9 cellular contexts compared by ENCODE assay signal in genomic region chr21:45971487-45972352, GRCh38. TPM values are rescaled to one million over a fixed set of nuclear protein-coding genes. Genes with fewer than 3 reads are reported as not detected.
DNase-seq lines count a peak whose midpoint lies in the region; ATAC-seq and TF ChIP-seq lines count a peak whose summit lies in the region.
"Had no signal": no experiment of that assay in that cellular context is flagged by ENCODE, and none has a peak within 500 bp of the region (broad histone marks: within the 10 kb centered on the region; RNA-seq: fewer than 3 reads in every experiment).

No MANE protein-coding gene starts in this region.

- H3K36me3 ChIP-seq in muscle layer of colon (ENCODE audit: insufficient read depth, low read length) (no peaks in the 10 kb centered on the region), aorta (ENCODE audit: control insufficient read depth in 1 of 2, insufficient read depth in 2 of 2, low read length in 1 of 2) (no peaks in the 10 kb centered on the region)

- H3K4me3 ChIP-seq in muscle layer of colon (ENCODE audit: low read depth in 1 of 2, low read length in 2 of 2), result peak overlapping the region in 1 of 2 donors; percentile 66
- no peak overlapping the region for H3K4me3 ChIP-seq in aorta (ENCODE audit: low read length in 2 of 2)

- H3K4me1 Mint-ChIP-seq in activated T-cell treated with anti-CD3 and anti-CD28 coated beads, Interleukin-2, amount 50 U/mL, for 24 hours (ENCODE audit: low read depth), result peaks cover 25% of the 10 kb centered on the region
- H3K4me1 Mint-ChIP-seq in activated T-cell treated with anti-CD3 and anti-CD28 coated beads, Interleukin-2, amount 50 U/mL, for 72 hours (ENCODE audit: low read depth), result peaks cover 20% of the 10 kb centered on the region

- peak; percentile 23 for DNase-seq in activated T-cell treated with anti-CD3 and anti-CD28 coated beads, Interleukin-2, amount 50 U/mL, for 24 hours
- DNase-seq in activated T-cell treated with anti-CD3 and anti-CD28 coated beads, Interleukin-2, amount 50 U/mL, for 72 hours, result no peak
- peak; percentile 95 for DNase-seq in fibroblast of gingiva (ENCODE audit: low read depth)
- DNase-seq in aorta, result peak; percentile 71 to 85
- no peak for DNase-seq in NCI-H2107 treated with DMSO at 0.1 percent for 48 hours (lab: John Stamatoyannopoulos, UW; ENCODE audit: unreplicated experiment)
- no peak for DNase-seq in NCI-H1048 (lab: John Stamatoyannopoulos, UW)
- DNase-seq in omental fat pad (ENCODE audit: low spot score), result no peak

- H3K9ac ChIP-seq in muscle layer of colon (ENCODE audit: low read length), result peak overlapping the region; percentile 82

- H3K27ac ChIP-seq in muscle layer of colon (ENCODE audit: low read depth, low read length) (peak overlapping the region; percentile 99), aorta (ENCODE audit: low read depth in 1 of 2, low read length in 2 of 2) (peak overlapping the region; percentile 99)

- TF ChIP-seq CTCF in omental fat pad (IDR thresholded peaks at IDR 0.05), result no peak

- ATAC-seq in activated T-cell treated with anti-CD3 and anti-CD28 coated beads, Interleukin-2, amount 50 U/mL, for 72 hours (replicated peaks in 1 of 2), result no peak
- ATAC-seq in aorta (ENCODE audit: low FRiP score), result peak; percentile 20
- ATAC-seq in omental fat pad (ENCODE audit: low FRiP score), result no peak

- H3K27me3 Mint-ChIP-seq in activated T-cell treated with anti-CD3 and anti-CD28 coated beads, Interleukin-2, amount 50 U/mL, for 24 hours, result peaks cover 36% of the 10 kb centered on the region
- H3K27me3 Mint-ChIP-seq in activated T-cell treated with anti-CD3 and anti-CD28 coated beads, Interleukin-2, amount 50 U/mL, for 72 hours (ENCODE audit: low read depth), result peaks cover 17% of the 10 kb centered on the region

- WGBS in aorta, 2 donors, result 30% methylated on average over 24 of the region's 24 CpGs

- no peaks in the 10 kb centered on the region for H3K9me3 Mint-ChIP-seq in activated T-cell treated with anti-CD3 and anti-CD28 coated beads, Interleukin-2, amount 50 U/mL, for 24 hours
- no peaks in the 10 kb centered on the region for H3K9me3 Mint-ChIP-seq in activated T-cell treated with anti-CD3 and anti-CD28 coated beads, Interleukin-2, amount 50 U/mL, for 72 hours
- H3K9me3 Mint-ChIP-seq: activated naive CD4-positive, alpha-beta T cell treated with anti-CD3 and anti-CD28 coated beads, Interleukin-2, amount 50 U/mL, for 24 hours had no signal

- H3K4me1 ChIP-seq in muscle layer of colon (ENCODE audit: insufficient read depth, low read length), result peaks cover 34% of the 10 kb centered on the region
- H3K4me1 ChIP-seq in aorta (ENCODE audit: control insufficient read depth in 1 of 2, insufficient read depth in 2 of 2, low read length in 2 of 2), result no peaks in the 10 kb centered on the region

- H3K9me3 ChIP-seq in muscle layer of colon (ENCODE audit: low read length) (no peaks in the 10 kb centered on the region), aorta (ENCODE audit: control insufficient read depth, low read length) (no peaks in the 10 kb centered on the region)

- H3K27me3 ChIP-seq in muscle layer of colon (ENCODE audit: control insufficient read depth in 1 of 2, insufficient read depth in 2 of 2, low read length in 2 of 2), result no peaks in the 10 kb centered on the region
- no peaks in the 10 kb centered on the region for H3K27me3 ChIP-seq in aorta (ENCODE audit: control insufficient read depth in 1 of 2, insufficient read depth in 2 of 2, low read length in 1 of 2)

- intact Hi-C loops in aorta (cut with DNase I), result loop anchor here (2.0 to 5.0 kb wide), 5 partner anchors 13 to 261 kb away; partner anchors contain the start of genes COL6A2 (in 1 of the 2) and LSS (in 1 of the 2)

- H3K27ac Mint-ChIP-seq in activated T-cell treated with anti-CD3 and anti-CD28 coated beads, Interleukin-2, amount 50 U/mL, for 24 hours, result no peak overlapping the region
- no peak overlapping the region for H3K27ac Mint-ChIP-seq in activated T-cell treated with anti-CD3 and anti-CD28 coated beads, Interleukin-2, amount 50 U/mL, for 72 hours
- H3K27ac Mint-ChIP-seq: activated naive CD4-positive, alpha-beta T cell treated with anti-CD3 and anti-CD28 coated beads, Interleukin-2, amount 50 U/mL, for 24 hours had no signal

- H3K36me3 Mint-ChIP-seq in activated T-cell treated with anti-CD3 and anti-CD28 coated beads, Interleukin-2, amount 50 U/mL, for 24 hours (ENCODE audit: low read depth), result no peaks in the 10 kb centered on the region
- H3K36me3 Mint-ChIP-seq in activated T-cell treated with anti-CD3 and anti-CD28 coated beads, Interleukin-2, amount 50 U/mL, for 72 hours (ENCODE audit: insufficient read depth in 2 of 2), result no peaks in the 10 kb centered on the region
- H3K36me3 Mint-ChIP-seq: activated naive CD4-positive, alpha-beta T cell treated with anti-CD3 and anti-CD28 coated beads, Interleukin-2, amount 50 U/mL, for 24 hours had no signal

- no peak overlapping the region for H3K4me3 Mint-ChIP-seq in activated T-cell treated with anti-CD3 and anti-CD28 coated beads, Interleukin-2, amount 50 U/mL, for 24 hours
- no peak overlapping the region for H3K4me3 Mint-ChIP-seq in activated T-cell treated with anti-CD3 and anti-CD28 coated beads, Interleukin-2, amount 50 U/mL, for 72 hours
- H3K4me3 Mint-ChIP-seq: activated naive CD4-positive, alpha-beta T cell treated with anti-CD3 and anti-CD28 coated beads, Interleukin-2, amount 50 U/mL, for 24 hours had no signal

RNA-seq across cellular contexts. Expression of gene COL6A1, which starts 9.8 kb away (rescaled TPM):
- 1 to 10 TPM; 1.7 to 2.8 TPM for total RNA-seq in activated T-cell treated with anti-CD3 and anti-CD28 coated beads, Interleukin-2, amount 50 U/mL, for 72 hours
- total RNA-seq in aorta, result 100 to 1,000 TPM; 458 to 593 TPM
- polyA plus RNA-seq in aorta, result 1,000 to 10,000 TPM in 1 of 2 donors, 100 to 1,000 TPM in 1; 156 to 1,773 TPM
- total RNA-seq in omental fat pad, result 1,000 to 10,000 TPM in 1 of 4 donors, 100 to 1,000 TPM in 3; 410 to 1,024 (median 521) TPM

Comparison
In these comparisons a context has a peak if more than half of its experiments do, and no peak if none do; other contexts are left out.
1. DNase-seq: peak in activated T-cell treated with anti-CD3 and anti-CD28 coated beads, Interleukin-2, amount 50 U/mL, for 24 hours (single experiment), fibroblast of gingiva (single experiment) and aorta (2 of 2); none in activated T-cell treated with anti-CD3 and anti-CD28 coated beads, Interleukin-2, amount 50 U/mL, for 72 hours (0 of 2), NCI-H2107 treated with DMSO at 0.1 percent for 48 hours (single experiment), NCI-H1048 (single experiment) and omental fat pad (single experiment).
2. RNA of gene COL6A1, which starts 9.8 kb away (total RNA-seq): 458 to 593 TPM in aorta and 410 to 1,024 TPM in omental fat pad; 1.7 to 2.8 TPM in activated T-cell treated with anti-CD3 and anti-CD28 coated beads, Interleukin-2, amount 50 U/mL, for 72 hours; every median in the first group is over 100 times any median in the second.